In genomic region chr22:49564666-49565515, GRCh38 we compare ENCODE assay signal across 11 cellular contexts.
"Had no signal": no experiment of that assay in that cellular context is flagged by ENCODE, and none has a peak within 500 bp of the region (broad histone marks: within the 10 kb centered on the region; RNA-seq: fewer than 3 reads in every experiment).

No MANE protein-coding gene starts in this region.

- H3K36me3 ChIP-seq: cardiac muscle cell, colonic mucosa, SJSA1, thyroid gland had no signal

- H3K4me3 Mint-ChIP-seq: naive thymus-derived CD4-positive, alpha-beta T cell had no signal

- ATAC-seq: activated CD4-positive, CD25-positive, alpha-beta regulatory T cell treated with anti-CD3 and anti-CD28 coated beads, Interleukin-2, amount 50 U/mL, for 24 hours; naive thymus-derived CD4-positive, alpha-beta T cell had no signal

- H3K4me1 ChIP-seq: colonic mucosa, SJSA1, thyroid gland had no signal

- H3K27ac Mint-ChIP-seq: naive thymus-derived CD4-positive, alpha-beta T cell had no signal

- H3K27me3 Mint-ChIP-seq: naive thymus-derived CD4-positive, alpha-beta T cell had no signal

- H3K27me3 ChIP-seq: cardiac muscle cell, colonic mucosa, SJSA1, thyroid gland had no signal

- H3K27ac ChIP-seq: cardiac muscle cell, colonic mucosa, SJSA1, skin epidermis, thyroid gland had no signal

- DNase-seq: activated gamma-delta T cell treated with Interleukin-2 at 50 U/mL for 16 hours; colonic mucosa; effector CD4-positive, alpha-beta T cell; foreskin melanocyte; nucleus accumbens; thyroid gland had no signal

- H3K4me3 ChIP-seq: cardiac muscle cell, colonic mucosa, SJSA1, skin epidermis, thyroid gland had no signal

- H3K9me3 ChIP-seq: colonic mucosa, thyroid gland had no signal
